Comparison of ENCODE assay signal across 7 cellular contexts in the genomic region with DNA sequence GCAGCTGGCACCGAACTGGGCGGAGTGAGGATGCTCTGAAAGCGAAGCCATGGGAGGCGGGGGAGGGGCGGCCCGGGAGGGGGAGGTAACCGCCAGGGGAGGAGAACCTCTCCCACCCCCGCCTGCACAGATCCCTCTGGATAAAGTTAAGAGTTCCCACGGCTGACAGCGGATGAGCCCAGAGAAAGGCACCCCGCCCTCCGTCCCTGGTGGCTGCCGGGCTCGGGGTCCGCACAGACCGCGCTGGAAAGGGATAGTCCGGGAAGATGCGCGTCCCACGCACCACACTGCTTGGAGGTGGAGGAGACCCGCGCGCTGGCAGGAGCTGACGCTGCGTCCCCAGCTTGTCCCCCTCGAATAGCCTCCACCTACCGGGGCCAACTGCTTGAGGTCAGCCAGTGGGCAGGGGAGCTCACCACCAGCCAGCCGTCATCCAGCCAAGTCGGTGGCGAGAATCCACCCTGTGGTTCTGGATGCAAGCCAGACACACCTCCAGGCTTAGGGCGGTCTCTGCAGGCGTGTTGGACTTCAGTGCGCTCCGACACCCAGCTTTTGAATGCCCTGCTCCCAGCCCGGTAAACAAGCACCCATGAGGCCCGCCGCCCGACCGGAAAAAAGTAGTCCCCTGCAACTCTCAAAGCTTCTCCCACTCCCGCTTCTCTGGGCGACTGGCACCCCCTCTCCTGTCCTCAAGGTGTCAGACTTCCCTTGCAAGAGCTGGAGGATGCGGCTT. TPM values are rescaled to one million over a fixed set of nuclear protein-coding genes. Genes with fewer than 3 reads are reported as not detected.
DNase-seq lines count a peak whose midpoint lies in the region; ATAC-seq and TF ChIP-seq lines count a peak whose summit lies in the region.

A gene (minus strand): TSS at position 17 of the 733 bp plus-strand sequence. CDS start 86,439 bp downstream, outside the sequence.

- H3K27ac ChIP-seq in caudate nucleus (ENCODE audit: low read depth, low read length) (no peak within 1 kb of the TSS), stomach (peak within 1 kb of the TSS in 4 of 5 donors; percentile 38 to 70 (median 52))

- H3K27me3 ChIP-seq in stomach = peaks cover 0 to 36% (median 27%) of the 10 kb centered on the region in 3 donors

- TF ChIP-seq POLR2A in stomach (IDR thresholded peaks at IDR 0.05) = no peak

- H3K4me1 ChIP-seq in stomach = peaks cover 0 to 26% (median 17%) of the 10 kb centered on the region in 4 donors

- peak within 1 kb of the TSS; percentile 51 to 63 (median 56) for H3K4me3 ChIP-seq in stomach

- 1 to 5% (median 3%) methylated on average over 13 to 43 of the region's 43 CpGs for WGBS in stomach, 5 donors

- DNase-seq in NCI-H2227 treated with DMSO at 0.1 percent for 48 hours (lab: John Stamatoyannopoulos, UW) (peak; percentile 1), caudate nucleus (lab: John Stamatoyannopoulos, UW) (peak in 36 of 61 donors; percentile 3 to 74 (median 30)), left colon (peak; percentile 16 to 27), stomach (peak; percentile 31)

- TF ChIP-seq CTCF in stomach (IDR thresholded peaks at IDR 0.05) = peak in 3 of 7 experiments; percentile 8 to 16 (median 16)

- ATAC-seq in GM18868 (IDR thresholded peaks at IDR 0.05; ENCODE audit: unreplicated experiment) (peak; percentile 56), left colon (peak; percentile 45), GM19328 (IDR thresholded peaks at IDR 0.05; ENCODE audit: unreplicated experiment) (no peak), HG03139 (IDR thresholded peaks at IDR 0.05; ENCODE audit: unreplicated experiment) (no peak)

- H3K36me3 ChIP-seq in stomach = no peaks in the 10 kb centered on the region

- TF ChIP-seq EP300 in stomach (IDR thresholded peaks at IDR 0.05) = no peak

- H3K9me3 ChIP-seq in stomach = no peaks in the 10 kb centered on the region

- intact Hi-C loops in left colon (cut with DNase I, micrococcal nuclease) (no loop called here), stomach (cut with DNase I; ENCODE audit: low total_unique reads) (no loop called here)

RNA-seq across cellular contexts. Expression of the gene that starts here (rescaled TPM):
- total RNA-seq in left colon = under 1 TPM; 0.24 to 0.56 TPM
- 10 to 100 TPM in 2 of 5 donors, 1 to 10 TPM in 2, not detected in 1; 3.9 to 12.3 (median 10.5) TPM for total RNA-seq in stomach
- under 1 TPM; 0.23 to 0.37 (median 0.31) TPM for polyA plus RNA-seq in stomach

Comparison
In these comparisons a context has a peak if more than half of its experiments do, and no peak if none do; other contexts are left out.
1. Peak in DNase-seq and ATAC-seq in left colon; RNA of the gene not detected or under 1 TPM.